ENCODE assay signal across 12 cellular contexts in genomic region chr20:51431321-51431720, GRCh38.
DNase-seq lines count a peak whose midpoint lies in the region; ATAC-seq lines count a peak whose summit lies in the region.
"Had no signal": no experiment of that assay in that cellular context is flagged by ENCODE, and none has a peak within 500 bp of the region (broad histone marks: within the 10 kb centered on the region; RNA-seq: fewer than 3 reads in every experiment).

No MANE protein-coding gene starts in this region.

- peak; percentile 25 for DNase-seq in activated CD4-positive, alpha-beta T cell treated with anti-CD3 and anti-CD28 coated beads, Interleukin-2, amount 10 ng/mL, durations not matched to agents 7 days and 5 days
- DNase-seq in activated CD4-positive, alpha-beta T cell treated with anti-CD3 and anti-CD28 coated beads for 4 hours = no peak
- DNase-seq in activated CD8-positive, alpha-beta T cell treated with anti-CD3 and anti-CD28 coated beads, Interleukin-2, amount 10 ng/mL, durations not matched to agents 7 days and 5 days = peak; percentile 53
- no peak for DNase-seq in naive thymus-derived CD8-positive, alpha-beta T cell
- no peak for DNase-seq in stimulated activated CD8-positive, alpha-beta memory T cell treated with anti-CD3 and anti-CD28 coated beads, Interleukin-4, amount 100 ng/mL, for 48 hours
- DNase-seq: C1 segment of cervical spinal cord, NCI-H187, NCI-H345 had no signal

- peaks cover 67% of the 10 kb centered on the region for H3K36me3 Mint-ChIP-seq in activated CD4-positive, alpha-beta T cell treated with anti-CD3 and anti-CD28 coated beads, Interleukin-2, amount 10 ng/mL, durations not matched to agents 7 days and 5 days (ENCODE audit: low read depth)
- H3K36me3 Mint-ChIP-seq in IgD-negative memory B cell = peaks cover 10% of the 10 kb centered on the region
- H3K36me3 Mint-ChIP-seq in activated CD8-positive, alpha-beta T cell treated with anti-CD3 and anti-CD28 coated beads, Interleukin-2, amount 10 ng/mL, durations not matched to agents 7 days and 5 days (ENCODE audit: low read depth) = peaks cover 77% of the 10 kb centered on the region
- peaks cover 6 to 83% (median 22%) of the 10 kb centered on the region in 3 donors for H3K36me3 Mint-ChIP-seq in naive thymus-derived CD8-positive, alpha-beta T cell
- H3K36me3 Mint-ChIP-seq: type B pancreatic cell had no signal

- peak overlapping the region; percentile 26 for H3K27ac Mint-ChIP-seq in activated CD4-positive, alpha-beta T cell treated with anti-CD3 and anti-CD28 coated beads, Interleukin-2, amount 10 ng/mL, durations not matched to agents 7 days and 5 days
- H3K27ac Mint-ChIP-seq in IgD-negative memory B cell = peak overlapping the region; percentile 19 to 65 (median 39)
- peak overlapping the region; percentile 85 for H3K27ac Mint-ChIP-seq in activated CD8-positive, alpha-beta T cell treated with anti-CD3 and anti-CD28 coated beads, Interleukin-2, amount 10 ng/mL, durations not matched to agents 7 days and 5 days
- peak overlapping the region; percentile 23 to 80 (median 68) for H3K27ac Mint-ChIP-seq in naive thymus-derived CD8-positive, alpha-beta T cell
- H3K27ac Mint-ChIP-seq: type B pancreatic cell had no signal

- no peaks in the 10 kb centered on the region for H3K9me3 Mint-ChIP-seq in activated CD4-positive, alpha-beta T cell treated with anti-CD3 and anti-CD28 coated beads, Interleukin-2, amount 10 ng/mL, durations not matched to agents 7 days and 5 days
- no peaks in the 10 kb centered on the region for H3K9me3 Mint-ChIP-seq in IgD-negative memory B cell
- no peaks in the 10 kb centered on the region for H3K9me3 Mint-ChIP-seq in activated CD8-positive, alpha-beta T cell treated with anti-CD3 and anti-CD28 coated beads, Interleukin-2, amount 10 ng/mL, durations not matched to agents 7 days and 5 days (ENCODE audit: insufficient read depth)
- H3K9me3 Mint-ChIP-seq in naive thymus-derived CD8-positive, alpha-beta T cell = no peaks in the 10 kb centered on the region
- H3K9me3 Mint-ChIP-seq: type B pancreatic cell had no signal

- POLR2A ChIA-PET in activated CD4-positive, alpha-beta T cell treated with anti-CD3 and anti-CD28 coated beads, Interleukin-2, amount 10 ng/mL, durations not matched to agents 7 days and 5 days (lab: Charles Lee) = interaction anchor here (0.6 kb wide), 1 partner anchor 51 kb away, joined by 3 read pairs; no protein-coding TSS in a partner anchor
- POLR2A ChIA-PET in activated CD8-positive, alpha-beta T cell treated with anti-CD3 and anti-CD28 coated beads, Interleukin-2, amount 10 ng/mL, durations not matched to agents 7 days and 5 days (lab: Charles Lee) = interaction anchor here (0.6 kb wide), 1 partner anchor 25 kb away, joined by 3 read pairs; no protein-coding TSS in a partner anchor
- POLR2A ChIA-PET in naive thymus-derived CD8-positive, alpha-beta T cell (lab: Charles Lee) = no interaction called here

- CTCF ChIA-PET in activated CD4-positive, alpha-beta T cell treated with anti-CD3 and anti-CD28 coated beads, Interleukin-2, amount 10 ng/mL, durations not matched to agents 7 days and 5 days (lab: Charles Lee) = interaction anchor here (0.6 kb wide), 1 partner anchor 20 kb away, joined by 3 read pairs; no protein-coding TSS in a partner anchor
- CTCF ChIA-PET in activated CD8-positive, alpha-beta T cell treated with anti-CD3 and anti-CD28 coated beads, Interleukin-2, amount 10 ng/mL, durations not matched to agents 7 days and 5 days (lab: Charles Lee) = interaction anchor here (0.9 to 1.2 kb wide), 3 partner anchors 9 to 193 kb away, joined by 3 read pairs; no protein-coding TSS in a partner anchor

- no peaks in the 10 kb centered on the region for H3K27me3 Mint-ChIP-seq in activated CD4-positive, alpha-beta T cell treated with anti-CD3 and anti-CD28 coated beads, Interleukin-2, amount 10 ng/mL, durations not matched to agents 7 days and 5 days
- H3K27me3 Mint-ChIP-seq in IgD-negative memory B cell = no peaks in the 10 kb centered on the region
- no peaks in the 10 kb centered on the region for H3K27me3 Mint-ChIP-seq in activated CD8-positive, alpha-beta T cell treated with anti-CD3 and anti-CD28 coated beads, Interleukin-2, amount 10 ng/mL, durations not matched to agents 7 days and 5 days (ENCODE audit: low read depth)
- no peaks in the 10 kb centered on the region for H3K27me3 Mint-ChIP-seq in naive thymus-derived CD8-positive, alpha-beta T cell
- H3K27me3 Mint-ChIP-seq: type B pancreatic cell had no signal

- H3K4me1 Mint-ChIP-seq in activated CD4-positive, alpha-beta T cell treated with anti-CD3 and anti-CD28 coated beads, Interleukin-2, amount 10 ng/mL, durations not matched to agents 7 days and 5 days = peaks cover 60% of the 10 kb centered on the region
- peaks cover 12 to 20% (median 19%) of the 10 kb centered on the region in 3 donors for H3K4me1 Mint-ChIP-seq in IgD-negative memory B cell
- peaks cover 62% of the 10 kb centered on the region for H3K4me1 Mint-ChIP-seq in activated CD8-positive, alpha-beta T cell treated with anti-CD3 and anti-CD28 coated beads, Interleukin-2, amount 10 ng/mL, durations not matched to agents 7 days and 5 days (ENCODE audit: low read depth)
- H3K4me1 Mint-ChIP-seq in naive thymus-derived CD8-positive, alpha-beta T cell = peaks cover 28 to 40% (median 39%) of the 10 kb centered on the region in 4 donors

- ATAC-seq in activated CD8-positive, alpha-beta T cell treated with anti-CD3 and anti-CD28 coated beads, Interleukin-2, amount 10 ng/mL, durations not matched to agents 7 days and 5 days = peak; percentile 54
- ATAC-seq in naive thymus-derived CD8-positive, alpha-beta T cell = peak in 1 of 2 donors; percentile 35
- no peak for ATAC-seq in HG02763 (IDR thresholded peaks at IDR 0.05; ENCODE audit: unreplicated experiment)
- ATAC-seq in GM21381 (IDR thresholded peaks at IDR 0.05; ENCODE audit: unreplicated experiment) = no peak

- no peak overlapping the region for H3K4me3 Mint-ChIP-seq in activated CD4-positive, alpha-beta T cell treated with anti-CD3 and anti-CD28 coated beads, Interleukin-2, amount 10 ng/mL, durations not matched to agents 7 days and 5 days
- peak overlapping the region in 1 of 4 donors; percentile 75 for H3K4me3 Mint-ChIP-seq in IgD-negative memory B cell
- H3K4me3 Mint-ChIP-seq in activated CD8-positive, alpha-beta T cell treated with anti-CD3 and anti-CD28 coated beads, Interleukin-2, amount 10 ng/mL, durations not matched to agents 7 days and 5 days = peak overlapping the region; percentile 39
- H3K4me3 Mint-ChIP-seq in naive thymus-derived CD8-positive, alpha-beta T cell = peak overlapping the region in 3 of 10 donors; percentile 1 to 32 (median 29)
- H3K4me3 Mint-ChIP-seq: type B pancreatic cell had no signal

Comparison
In these comparisons a context has a peak if more than half of its experiments do, and no peak if none do; other contexts are left out.
1. DNase-seq: peak in activated CD4-positive, alpha-beta T cell treated with anti-CD3 and anti-CD28 coated beads, Interleukin-2, amount 10 ng/mL, durations not matched to agents 7 days and 5 days (single experiment) and activated CD8-positive, alpha-beta T cell treated with anti-CD3 and anti-CD28 coated beads, Interleukin-2, amount 10 ng/mL, durations not matched to agents 7 days and 5 days (single experiment); none in activated CD4-positive, alpha-beta T cell treated with anti-CD3 and anti-CD28 coated beads for 4 hours (0 of 2), naive thymus-derived CD8-positive, alpha-beta T cell (0 of 10) and stimulated activated CD8-positive, alpha-beta memory T cell treated with anti-CD3 and anti-CD28 coated beads, Interleukin-4, amount 100 ng/mL, for 48 hours (single experiment).
2. H3K27ac Mint-ChIP-seq: peak in every context shown above with its lines; median percentile 85 in activated CD8-positive, alpha-beta T cell treated with anti-CD3 and anti-CD28 coated beads, Interleukin-2, amount 10 ng/mL, durations not matched to agents 7 days and 5 days; 68 in naive thymus-derived CD8-positive, alpha-beta T cell; 39 in IgD-negative memory B cell; 26 in activated CD4-positive, alpha-beta T cell treated with anti-CD3 and anti-CD28 coated beads, Interleukin-2, amount 10 ng/mL, durations not matched to agents 7 days and 5 days.